Comparison of ENCODE assay signal across 15 cellular contexts in the genomic region with DNA sequence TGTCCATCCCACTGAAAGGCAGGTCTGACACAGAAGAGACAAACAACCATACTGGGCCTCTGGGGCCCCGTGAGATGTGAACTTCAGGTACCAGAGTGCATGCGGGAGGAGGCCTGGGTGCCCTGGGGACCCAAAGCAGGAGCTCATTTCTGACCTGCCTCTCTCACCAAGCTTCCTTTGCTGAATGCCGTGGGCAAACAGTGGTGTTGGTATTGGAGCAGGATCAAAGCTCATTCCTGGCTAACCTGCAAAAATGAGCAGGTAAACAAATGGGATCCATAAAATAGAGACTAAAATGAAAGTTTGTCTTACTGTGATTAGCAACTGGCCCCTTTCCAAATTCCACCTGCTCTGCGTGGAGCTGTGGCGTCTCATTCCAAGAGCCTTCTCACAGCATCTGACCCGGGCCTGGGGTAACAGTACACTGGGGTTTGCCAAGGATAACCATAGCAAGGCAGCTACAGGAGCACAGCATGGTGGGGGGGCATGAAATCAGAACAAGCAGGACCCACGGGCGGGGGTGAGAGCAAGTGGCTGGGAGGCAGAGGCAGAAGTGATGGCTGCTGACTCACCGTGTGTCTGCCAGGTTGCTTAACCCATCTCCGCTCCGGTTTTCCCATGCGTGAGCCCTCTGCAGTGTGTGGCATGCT.
DNase-seq lines count a peak whose midpoint lies in the region; ATAC-seq, FAIRE-seq and TF ChIP-seq lines count a peak whose summit lies in the region.
"Had no signal": no experiment of that assay in that cellular context is flagged by ENCODE, and none has a peak within 500 bp of the region (broad histone marks: within the 10 kb centered on the region; RNA-seq: fewer than 3 reads in every experiment).

No MANE protein-coding gene starts in this region.

- no peaks in the 10 kb centered on the region for H3K27me3 ChIP-seq in stomach
- H3K27me3 ChIP-seq: ovary had no signal

- H3K27me3 Mint-ChIP-seq in activated CD4-positive, alpha-beta T cell treated with anti-CD3 and anti-CD28 coated beads for 36 hours = peaks cover 4% of the 10 kb centered on the region
- H3K27me3 Mint-ChIP-seq: stimulated activated naive CD8-positive, alpha-beta T cell treated with anti-CD3 and anti-CD28 coated beads, Interleukin-15, amount 100 ng/mL, for 72 hours had no signal

- ATAC-seq in activated CD4-positive, alpha-beta T cell treated with anti-CD3 and anti-CD28 coated beads for 36 hours = no peak
- no peak for ATAC-seq in GM21737 (IDR thresholded peaks at IDR 0.05; ENCODE audit: unreplicated experiment)
- ATAC-seq: GM12878; stimulated activated naive CD8-positive, alpha-beta T cell treated with anti-CD3 and anti-CD28 coated beads, Interleukin-15, amount 100 ng/mL, for 72 hours had no signal

- WGBS in stomach, 5 donors = 26 to 59% (median 32%) methylated on average over 12 of the region's 12 CpGs

- no peak for TF ChIP-seq CTCF in stomach (IDR thresholded peaks at IDR 0.05)

- no peaks in the 10 kb centered on the region for H3K9me3 ChIP-seq in stomach
- H3K9me3 ChIP-seq: ovary had no signal

- peaks cover 17 to 46% (median 26%) of the 10 kb centered on the region in 4 donors for H3K4me1 ChIP-seq in stomach

- H3K36me3 ChIP-seq in stomach = no peaks in the 10 kb centered on the region
- H3K36me3 ChIP-seq: ovary had no signal

- FAIRE-seq in RCC 7860 (lab: Jason Lieb, UNC) = peak; percentile 82
- FAIRE-seq: D721Med, GM12878 had no signal

- H3K4me3 ChIP-seq in stomach = no peak overlapping the region
- H3K4me3 ChIP-seq: GM12878, ovary had no signal

- DNase-seq in LoVo (ENCODE audit: low spot score) = peak; percentile 63
- peak; percentile 82 for DNase-seq in RCC 7860 (ENCODE audit: low spot score)
- DNase-seq in iris pigment epithelial cell (ENCODE audit: low read depth) = peak; percentile 21
- DNase-seq in stomach = peak; percentile 78
- no peak for DNase-seq in activated CD4-positive, alpha-beta T cell treated with anti-CD3 and anti-CD28 coated beads for 36 hours
- no peak for DNase-seq in NCI-H345 (lab: John Stamatoyannopoulos, UW)
- DNase-seq: activated CD4-positive, alpha-beta T cell treated with anti-CD3 and anti-CD28 coated beads, Interleukin-2, amount 50 U/mL, for 4 hours; activated naive CD4-positive, alpha-beta T cell; NCI-H510A; ovary; stimulated activated CD4-positive, alpha-beta T cell treated with anti-CD3 and anti-CD28 coated beads, Interleukin-2, amount 100 ng/mL, for 48 hours; stimulated activated naive CD8-positive, alpha-beta T cell treated with anti-CD3 and anti-CD28 coated beads, Interleukin-15, amount 100 ng/mL, for 72 hours had no signal

- POLR2A ChIA-PET in activated CD4-positive, alpha-beta T cell treated with anti-CD3 and anti-CD28 coated beads for 36 hours (lab: Charles Lee) = no interaction called here

- H3K4me1 Mint-ChIP-seq in activated CD4-positive, alpha-beta T cell treated with anti-CD3 and anti-CD28 coated beads for 36 hours = no peaks in the 10 kb centered on the region
- H3K4me1 Mint-ChIP-seq: stimulated activated naive CD8-positive, alpha-beta T cell treated with anti-CD3 and anti-CD28 coated beads, Interleukin-15, amount 100 ng/mL, for 72 hours had no signal

- TF ChIP-seq EP300 in stomach (IDR thresholded peaks at IDR 0.05) = no peak

- TF ChIP-seq POLR2A in stomach (IDR thresholded peaks at IDR 0.05) = no peak

- no peak overlapping the region for H3K4me3 Mint-ChIP-seq in activated CD4-positive, alpha-beta T cell treated with anti-CD3 and anti-CD28 coated beads for 36 hours
- H3K4me3 Mint-ChIP-seq: stimulated activated naive CD8-positive, alpha-beta T cell treated with anti-CD3 and anti-CD28 coated beads, Interleukin-15, amount 100 ng/mL, for 72 hours had no signal

- peaks cover under 1% of the 10 kb centered on the region for H3K9me3 Mint-ChIP-seq in activated CD4-positive, alpha-beta T cell treated with anti-CD3 and anti-CD28 coated beads for 36 hours (ENCODE audit: low read depth)
- H3K9me3 Mint-ChIP-seq: stimulated activated naive CD8-positive, alpha-beta T cell treated with anti-CD3 and anti-CD28 coated beads, Interleukin-15, amount 100 ng/mL, for 72 hours had no signal

- H3K27ac ChIP-seq in stomach = peak overlapping the region; percentile 56 to 82 (median 76)
- H3K27ac ChIP-seq: ovary had no signal

- CTCF ChIA-PET in activated CD4-positive, alpha-beta T cell treated with anti-CD3 and anti-CD28 coated beads for 36 hours (lab: Charles Lee) = no interaction called here

- H3K27ac Mint-ChIP-seq in activated CD4-positive, alpha-beta T cell treated with anti-CD3 and anti-CD28 coated beads for 36 hours = no peak overlapping the region
- H3K27ac Mint-ChIP-seq: stimulated activated naive CD8-positive, alpha-beta T cell treated with anti-CD3 and anti-CD28 coated beads, Interleukin-15, amount 100 ng/mL, for 72 hours had no signal

- intact Hi-C loops in stomach (cut with DNase I; ENCODE audit: low total_unique reads) = no loop called here
- intact Hi-C loops in activated CD4-positive, alpha-beta T cell treated with anti-CD3 and anti-CD28 coated beads for 36 hours (cut with DNase I, micrococcal nuclease) = no loop called here

- no peaks in the 10 kb centered on the region for H3K36me3 Mint-ChIP-seq in activated CD4-positive, alpha-beta T cell treated with anti-CD3 and anti-CD28 coated beads for 36 hours (ENCODE audit: low read depth)

Comparison
In these comparisons a context has a peak if more than half of its experiments do, and no peak if none do; other contexts are left out.
1. DNase-seq: peak in LoVo (single experiment), RCC 7860 (single experiment), iris pigment epithelial cell (single experiment) and stomach (single experiment); none in activated CD4-positive, alpha-beta T cell treated with anti-CD3 and anti-CD28 coated beads for 36 hours (single experiment) and NCI-H345 (single experiment).